Comparison of ENCODE assay signal across 1 cellular context in genomic region chr16:88690341-88691128, GRCh38.
TF ChIP-seq lines count a peak whose summit lies in the region.

No MANE protein-coding gene starts in this region.

TF ChIP-seq in HepG2, 621 proteins besides CTCF, POLR2A, EP300 and RAD21:
- TF ChIP-seq MATR3 (CRISPR knock-in tag; IDR thresholded peaks at IDR 0.05) (no peak), AKAP8 (CRISPR knock-in tag; IDR thresholded peaks at IDR 0.05) (no peak), ZNF17 (CRISPR knock-in tag; IDR thresholded peaks at IDR 0.05) (no peak), TBL1XR1 (IDR thresholded peaks at IDR 0.05; ENCODE audit: borderline replicate concordance, low read length, partially characterized antibody) (no peak), ISL2 (CRISPR knock-in tag; IDR thresholded peaks at IDR 0.05) (no peak), ZMYM3 (CRISPR knock-in tag; IDR thresholded peaks at IDR 0.05) (no peak), ZNF713 (CRISPR knock-in tag; IDR thresholded peaks at IDR 0.05) (no peak), ZNF232 (CRISPR knock-in tag; IDR thresholded peaks at IDR 0.05; ENCODE audit: borderline replicate concordance) (no peak), KDM1A (CRISPR knock-in tag; IDR thresholded peaks at IDR 0.05) (no peak), TP53 (CRISPR knock-in tag; conservative IDR thresholded peaks at IDR 0.05) (no peak), SMYD3 (CRISPR knock-in tag; IDR thresholded peaks at IDR 0.05) (no peak), MYNN (CRISPR knock-in tag; IDR thresholded peaks at IDR 0.05; ENCODE audit: low read depth) (no peak), ZNF619 (CRISPR knock-in tag; IDR thresholded peaks at IDR 0.05) (no peak), ZNF207 (IDR thresholded peaks at IDR 0.05; ENCODE audit: borderline replicate concordance) (no peak), ZNF550 (CRISPR knock-in tag; IDR thresholded peaks at IDR 0.05; ENCODE audit: borderline replicate concordance) (no peak), ZBTB21 (CRISPR knock-in tag; IDR thresholded peaks at IDR 0.05) (no peak), MTERF4 (CRISPR knock-in tag; IDR thresholded peaks at IDR 0.05) (no peak)
- TF ChIP-seq, protein P1, sequence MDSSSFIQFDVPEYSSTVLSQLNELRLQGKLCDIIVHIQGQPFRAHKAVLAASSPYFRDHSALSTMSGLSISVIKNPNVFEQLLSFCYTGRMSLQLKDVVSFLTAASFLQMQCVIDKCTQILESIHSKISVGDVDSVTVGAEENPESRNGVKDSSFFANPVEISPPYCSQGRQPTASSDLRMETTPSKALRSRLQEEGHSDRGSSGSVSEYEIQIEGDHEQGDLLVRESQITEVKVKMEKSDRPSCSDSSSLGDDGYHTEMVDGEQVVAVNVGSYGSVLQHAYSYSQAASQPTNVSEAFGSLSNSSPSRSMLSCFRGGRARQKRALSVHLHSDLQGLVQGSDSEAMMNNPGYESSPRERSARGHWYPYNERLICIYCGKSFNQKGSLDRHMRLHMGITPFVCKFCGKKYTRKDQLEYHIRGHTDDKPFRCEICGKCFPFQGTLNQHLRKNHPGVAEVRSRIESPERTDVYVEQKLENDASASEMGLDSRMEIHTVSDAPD (CRISPR knock-in tag; IDR thresholded peaks at IDR 0.05), result no peak
- TF ChIP-seq, protein P2, sequence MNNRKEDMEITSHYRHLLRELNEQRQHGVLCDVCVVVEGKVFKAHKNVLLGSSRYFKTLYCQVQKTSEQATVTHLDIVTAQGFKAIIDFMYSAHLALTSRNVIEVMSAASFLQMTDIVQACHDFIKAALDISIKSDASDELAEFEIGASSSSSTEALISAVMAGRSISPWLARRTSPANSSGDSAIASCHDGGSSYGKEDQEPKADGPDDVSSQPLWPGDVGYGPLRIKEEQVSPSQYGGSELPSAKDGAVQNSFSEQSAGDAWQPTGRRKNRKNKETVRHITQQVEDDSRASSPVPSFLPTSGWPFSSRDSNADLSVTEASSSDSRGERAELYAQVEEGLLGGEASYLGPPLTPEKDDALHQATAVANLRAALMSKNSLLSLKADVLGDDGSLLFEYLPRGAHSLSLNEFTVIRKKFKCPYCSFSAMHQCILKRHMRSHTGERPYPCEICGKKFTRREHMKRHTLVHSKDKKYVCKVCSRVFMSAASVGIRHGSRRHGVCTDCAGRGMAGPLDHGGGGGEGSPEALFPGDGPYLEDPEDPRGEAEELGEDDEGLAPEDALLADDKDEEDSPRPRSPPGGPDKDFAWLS (CRISPR knock-in tag; IDR thresholded peaks at IDR 0.05; ENCODE audit: borderline replicate concordance), result no peak
TF ChIP-seq in HepG2: peak in this region for 0.
